18 cellular contexts compared by ENCODE assay signal in the genomic region with DNA sequence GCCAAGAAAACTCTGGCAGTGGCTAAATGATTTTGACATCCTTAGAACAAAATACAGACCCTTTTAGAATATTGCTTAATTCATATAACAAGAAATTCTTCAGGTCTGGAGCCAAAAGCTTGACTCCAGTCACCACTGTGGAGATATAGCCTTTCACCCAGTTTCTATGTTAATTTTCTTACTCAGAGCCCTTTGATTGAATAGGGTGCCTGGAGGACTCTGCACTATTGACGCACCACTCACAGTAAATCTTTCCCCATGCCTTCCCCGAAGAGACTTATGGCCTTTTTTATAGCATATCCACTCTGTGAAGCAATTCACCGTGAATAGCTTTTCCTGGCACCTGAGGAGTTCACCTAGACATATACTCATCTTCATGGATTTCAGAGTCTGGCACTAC.
"Had no signal": no experiment of that assay in that cellular context is flagged by ENCODE, and none has a peak within 500 bp of the region (broad histone marks: within the 10 kb centered on the region; RNA-seq: fewer than 3 reads in every experiment).

No MANE protein-coding gene starts in this region.

- H3K27ac Mint-ChIP-seq: activated CD4-positive, alpha-beta memory T cell treated with anti-CD3 and anti-CD28 coated beads for 36 hours; activated CD4-positive, alpha-beta T cell treated with anti-CD3 and anti-CD28 coated beads for 36 hours; activated T-cell treated with anti-CD3 and anti-CD28 coated beads, Interleukin-2, amount 50 U/mL, for 24 hours; T-helper 17 cell had no signal

- H3K27ac ChIP-seq: colonic mucosa, esophagus muscularis mucosa, right atrium auricular region, skin epidermis, tibial nerve, WERI-Rb-1 had no signal

- H3K36me3 Mint-ChIP-seq: activated CD4-positive, alpha-beta memory T cell treated with anti-CD3 and anti-CD28 coated beads for 36 hours had no signal

- H3K36me3 ChIP-seq: colonic mucosa, esophagus muscularis mucosa, right atrium auricular region, tibial nerve, WERI-Rb-1 had no signal

- H3K4me3 ChIP-seq: colonic mucosa, esophagus muscularis mucosa, right atrium auricular region, skin epidermis, tibial nerve had no signal

- ATAC-seq: activated CD4-positive, alpha-beta T cell treated with anti-CD3 and anti-CD28 coated beads for 36 hours; T-helper 17 cell had no signal

- H3K9me3 ChIP-seq: colonic mucosa, esophagus muscularis mucosa, right atrium auricular region, tibial nerve had no signal

- H3K27me3 ChIP-seq: colonic mucosa, esophagus muscularis mucosa, right atrium auricular region, tibial nerve had no signal

- DNase-seq: activated CD4-positive, alpha-beta memory T cell treated with anti-CD3 and anti-CD28 coated beads for 36 hours; activated CD4-positive, alpha-beta T cell treated with anti-CD3 and anti-CD28 coated beads for 36 hours; activated effector memory CD4-positive, alpha-beta T cell treated with Interleukin-2 at 50 U/mL for 16 hours; activated naive CD4-positive, alpha-beta T cell treated with anti-CD3 and anti-CD28 coated beads, Interleukin-2, amount 50 U/mL, for 16 hours; activated T-cell treated with anti-CD3 and anti-CD28 coated beads, Interleukin-2, amount 50 U/mL, for 24 hours; caudate nucleus; colonic mucosa; kidney glomerular epithelial cell; midbrain; stimulated activated CD4-positive, alpha-beta T cell treated with anti-CD3 and anti-CD28 coated beads, Interleukin-4, amount 100 ng/mL, for 24 hours; stimulated activated naive CD4-positive, alpha-beta T cell treated with Interleukin-2 at 50 U/mL for 16 hours; substantia nigra; T-helper 17 cell; WERI-Rb-1 had no signal

- H3K4me1 Mint-ChIP-seq: activated CD4-positive, alpha-beta T cell treated with anti-CD3 and anti-CD28 coated beads for 36 hours; T-helper 17 cell had no signal

- H3K27me3 Mint-ChIP-seq: activated CD4-positive, alpha-beta memory T cell treated with anti-CD3 and anti-CD28 coated beads for 36 hours; activated CD4-positive, alpha-beta T cell treated with anti-CD3 and anti-CD28 coated beads for 36 hours; activated T-cell treated with anti-CD3 and anti-CD28 coated beads, Interleukin-2, amount 50 U/mL, for 24 hours; T-helper 17 cell had no signal

- H3K4me1 ChIP-seq: colonic mucosa, esophagus muscularis mucosa, right atrium auricular region, tibial nerve had no signal

- H3K4me3 Mint-ChIP-seq: activated CD4-positive, alpha-beta memory T cell treated with anti-CD3 and anti-CD28 coated beads for 36 hours; activated CD4-positive, alpha-beta T cell treated with anti-CD3 and anti-CD28 coated beads for 36 hours; activated T-cell treated with anti-CD3 and anti-CD28 coated beads, Interleukin-2, amount 50 U/mL, for 24 hours; T-helper 17 cell had no signal
